Comparison of ENCODE assay signal across 12 cellular contexts in genomic region chr18:77070627-77071026, GRCh38.
DNase-seq lines count a peak whose midpoint lies in the region; ATAC-seq and TF ChIP-seq lines count a peak whose summit lies in the region.
"Had no signal": no experiment of that assay in that cellular context is flagged by ENCODE, and none has a peak within 500 bp of the region (broad histone marks: within the 10 kb centered on the region; RNA-seq: fewer than 3 reads in every experiment).

No MANE protein-coding gene starts in this region.

- no peak overlapping the region for H3K4me3 Mint-ChIP-seq in activated naive CD4-positive, alpha-beta T cell treated with anti-CD3 and anti-CD28 coated beads, Interleukin-2, amount 10 ng/mL, durations not matched to agents 7 days and 5 days

- H3K27me3 ChIP-seq in RWPE2 (ENCODE audit: insufficient read depth, poor library complexity, severe bottlenecking) (no peaks in the 10 kb centered on the region), esophagus (ENCODE audit: control insufficient read depth in 1 of 2, insufficient read depth in 2 of 2, low read length in 2 of 2) (no peaks in the 10 kb centered on the region), stomach (no peaks in the 10 kb centered on the region), WERI-Rb-1 (ENCODE audit: insufficient read depth, low read depth, severe bottlenecking) (no peaks in the 10 kb centered on the region)

- peak overlapping the region; percentile 100 for H3K27ac Mint-ChIP-seq in activated naive CD4-positive, alpha-beta T cell treated with anti-CD3 and anti-CD28 coated beads, Interleukin-2, amount 10 ng/mL, durations not matched to agents 7 days and 5 days

- no peak for ATAC-seq in RWPE2 (ENCODE audit: low read depth)
- ATAC-seq: lower lobe of right lung had no signal

- no peak for DNase-seq in activated naive CD4-positive, alpha-beta T cell treated with anti-CD3 and anti-CD28 coated beads, Interleukin-2, amount 10 ng/mL, durations not matched to agents 7 days and 5 days
- no peak for DNase-seq in activated naive CD4-positive, alpha-beta T cell (lab: John Stamatoyannopoulos, UW)
- DNase-seq in RWPE2 (ENCODE audit: low spot score) = no peak
- DNase-seq in stomach = no peak
- DNase-seq in anterior cingulate cortex (lab: John Stamatoyannopoulos, UW) = no peak
- DNase-seq in WERI-Rb-1 = no peak
- no peak for DNase-seq in cortex of kidney (lab: John Stamatoyannopoulos, UW)
- DNase-seq: DMS79, lower lobe of right lung, NCI-H1694 treated with DMSO at 0.1 percent for 48 hours, NCI-H510A had no signal

- H3K4me3 ChIP-seq in RWPE2 (ENCODE audit: severe bottlenecking) (no peak overlapping the region), esophagus (ENCODE audit: low read depth in 1 of 2, low read length in 2 of 2) (no peak overlapping the region), stomach (no peak overlapping the region), WERI-Rb-1 (ENCODE audit: low read depth, low read length) (no peak overlapping the region)
- H3K4me3 ChIP-seq: lower lobe of right lung had no signal

- WGBS in esophagus, 2 donors = 86 to 93% methylated on average over 16 of the region's 16 CpGs
- 76 to 96% (median 88%) methylated on average over 16 of the region's 16 CpGs for WGBS in stomach, 5 donors

- CTCF ChIA-PET in activated naive CD4-positive, alpha-beta T cell treated with anti-CD3 and anti-CD28 coated beads, Interleukin-2, amount 10 ng/mL, durations not matched to agents 7 days and 5 days (lab: Charles Lee) = interaction anchor here (1.0 to 3.6 kb wide), 6 partner anchors 16 to 141 kb away, joined by 3 to 17 read pairs (median 4); no protein-coding TSS in a partner anchor

- H3K36me3 ChIP-seq in RWPE2 (ENCODE audit: low read depth) = peaks cover 6% of the 10 kb centered on the region; the same call in 1 of the 2 replicates
- peaks cover 0 to 2% of the 10 kb centered on the region in 2 donors for H3K36me3 ChIP-seq in esophagus (ENCODE audit: control insufficient read depth in 2 of 2, insufficient read depth in 2 of 2, low read length in 1 of 2)
- peaks cover 0 to 8% (median 4%) of the 10 kb centered on the region in 4 donors for H3K36me3 ChIP-seq in stomach
- no peaks in the 10 kb centered on the region for H3K36me3 ChIP-seq in WERI-Rb-1

- TF ChIP-seq CTCF in RWPE2 (IDR thresholded peaks at IDR 0.05; ENCODE audit: poor library complexity, severe bottlenecking) (no peak), stomach (IDR thresholded peaks at IDR 0.05) (no peak), WERI-Rb-1 (IDR thresholded peaks at IDR 0.05; ENCODE audit: low read depth, low read length) (no peak)

- H3K27ac ChIP-seq in RWPE2 (ENCODE audit: poor library complexity, severe bottlenecking) (peak overlapping the region; percentile 57), esophagus (ENCODE audit: low read depth in 2 of 2, low read length in 1 of 2) (peak overlapping the region; percentile 6 to 82), stomach (peak overlapping the region in 3 of 5 donors; percentile 11 to 83 (median 62)), WERI-Rb-1 (no peak overlapping the region)

- peaks cover 64% of the 10 kb centered on the region for H3K4me1 ChIP-seq in RWPE2 (ENCODE audit: insufficient read depth, poor library complexity, severe bottlenecking)
- peaks cover 7 to 15% of the 10 kb centered on the region in 2 donors for H3K4me1 ChIP-seq in esophagus (ENCODE audit: control insufficient read depth in 2 of 2, insufficient read depth in 2 of 2, low read length in 1 of 2)
- H3K4me1 ChIP-seq in stomach = peaks cover 56 to 89% (median 79%) of the 10 kb centered on the region in 4 donors

- peaks cover 66% of the 10 kb centered on the region for H3K36me3 Mint-ChIP-seq in activated naive CD4-positive, alpha-beta T cell treated with anti-CD3 and anti-CD28 coated beads, Interleukin-2, amount 10 ng/mL, durations not matched to agents 7 days and 5 days

- no peak for TF ChIP-seq EP300 in stomach (IDR thresholded peaks at IDR 0.05)

- no peaks in the 10 kb centered on the region for H3K9me3 Mint-ChIP-seq in activated naive CD4-positive, alpha-beta T cell treated with anti-CD3 and anti-CD28 coated beads, Interleukin-2, amount 10 ng/mL, durations not matched to agents 7 days and 5 days

- H3K9me3 ChIP-seq in RWPE2 (ENCODE audit: severe bottlenecking) (no peaks in the 10 kb centered on the region), esophagus (ENCODE audit: control insufficient read depth in 2 of 2, insufficient read depth in 1 of 2, low read depth in 1 of 2, low read length in 1 of 2) (no peaks in the 10 kb centered on the region), stomach (no peaks in the 10 kb centered on the region), WERI-Rb-1 (ENCODE audit: severe bottlenecking) (no peaks in the 10 kb centered on the region)
- H3K9me3 ChIP-seq: lower lobe of right lung had no signal

- intact Hi-C loops in stomach (cut with DNase I; ENCODE audit: low total_unique reads) = no loop called here

- TF ChIP-seq POLR2A in stomach (IDR thresholded peaks at IDR 0.05) = no peak

- H3K4me1 Mint-ChIP-seq in activated naive CD4-positive, alpha-beta T cell treated with anti-CD3 and anti-CD28 coated beads, Interleukin-2, amount 10 ng/mL, durations not matched to agents 7 days and 5 days = peaks cover 94% of the 10 kb centered on the region

- H3K27me3 Mint-ChIP-seq in activated naive CD4-positive, alpha-beta T cell treated with anti-CD3 and anti-CD28 coated beads, Interleukin-2, amount 10 ng/mL, durations not matched to agents 7 days and 5 days = no peaks in the 10 kb centered on the region
